ENCODE assay signal across 6 cellular contexts in the genomic region with DNA sequence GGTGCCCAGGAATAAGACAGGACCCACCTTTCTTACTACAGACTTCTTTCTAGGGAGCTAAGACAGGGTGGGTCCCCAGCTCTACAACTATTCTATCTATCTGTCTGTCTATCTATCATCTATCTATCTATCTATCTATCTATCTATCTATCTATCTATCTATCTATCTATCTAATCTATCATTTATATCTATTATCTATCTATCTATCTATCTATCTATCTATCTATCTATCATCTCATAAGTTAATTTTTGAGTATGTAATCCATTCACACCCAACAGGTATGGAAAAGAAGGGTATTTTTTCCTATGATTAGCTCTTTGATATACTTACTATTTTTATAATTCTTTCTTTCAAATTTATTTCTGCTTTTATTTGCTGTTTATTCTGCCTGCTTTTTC.
"Had no signal": no experiment of that assay in that cellular context is flagged by ENCODE, and none has a peak within 500 bp of the region (broad histone marks: within the 10 kb centered on the region; RNA-seq: fewer than 3 reads in every experiment).

No MANE protein-coding gene starts in this region.

- FAIRE-seq: HepG2, HTR-8/SVneo had no signal

- ATAC-seq: HepG2 had no signal

- H3K27ac ChIP-seq: HL-60 had no signal

- DNase-seq: IMR-90, KBM-7, KG1 had no signal
